Comparison of ENCODE assay signal across 12 cellular contexts in the genomic region with DNA sequence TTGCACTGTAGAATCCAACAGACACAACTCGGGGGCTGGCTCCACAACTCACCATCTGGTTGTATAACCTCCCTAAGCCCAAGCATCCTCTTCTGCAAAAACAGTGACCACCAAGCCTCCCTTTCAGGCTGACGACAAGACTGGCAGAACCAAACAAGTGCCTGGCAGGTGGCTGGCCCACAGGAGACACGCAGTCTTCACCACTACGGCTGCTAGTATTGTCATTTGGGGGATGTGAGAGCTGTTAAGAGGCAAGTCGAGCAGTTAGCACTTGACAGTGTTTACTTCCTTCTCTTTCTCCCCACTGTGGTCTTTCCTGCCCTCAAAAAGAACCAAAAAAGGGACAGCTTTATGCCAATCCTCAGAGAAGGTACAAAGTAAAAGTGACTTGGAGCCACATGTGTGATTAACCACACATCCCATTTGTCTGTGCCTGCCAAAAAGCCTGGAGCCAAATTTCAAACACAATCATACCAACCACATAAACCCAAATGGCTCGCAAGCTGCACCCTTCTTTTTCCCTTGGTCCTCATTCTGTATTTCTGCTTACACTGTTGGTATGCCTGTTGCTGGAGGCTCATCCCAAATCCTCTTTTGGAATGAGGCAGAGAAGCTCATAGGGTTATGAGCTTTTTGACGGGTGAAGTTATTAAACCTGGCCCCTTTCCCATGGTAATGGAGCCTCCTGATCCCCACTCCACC.
A peak's percentile ranks its signal among the peaks of the same experiment; 100 is the strongest.
DNase-seq lines count a peak whose midpoint lies in the region; ATAC-seq, FAIRE-seq and TF ChIP-seq lines count a peak whose summit lies in the region.
"Had no signal": no experiment of that assay in that cellular context is flagged by ENCODE, and none has a peak within 500 bp of the region (broad histone marks: within the 10 kb centered on the region; RNA-seq: fewer than 3 reads in every experiment).

No MANE protein-coding gene starts in this region.

- H3K79me1 ChIP-seq in mesenchymal stem cell (replicated peaks; ENCODE audit: low read length, poor library complexity, severe bottlenecking) = peaks cover 5% of the 10 kb centered on the region

- intact Hi-C loops in A673 (cut with micrococcal nuclease; ENCODE audit: unreplicated experiment) = no loop called here
- intact Hi-C loops in testis (cut with DNase I; ENCODE audit: low total_unique reads) = no loop called here

- no peak overlapping the region for H2BK15ac ChIP-seq in mesenchymal stem cell (ENCODE audit: low read depth, poor library complexity, severe bottlenecking)

- CTCF ChIA-PET in A673 (lab: Charles Lee) = interaction anchor here (0.7 to 1.3 kb wide), 2 partner anchors 94 to 370 kb away, joined by 3 to 4 read pairs; a partner anchor contains a TSS
- CTCF ChIA-PET in activated CD8-positive, alpha-beta T cell treated with anti-CD3 and anti-CD28 coated beads, Interleukin-2, amount 10 ng/mL, durations not matched to agents 7 days and 5 days (lab: Charles Lee) = interaction anchor here (0.6 to 1.2 kb wide), 2 partner anchors 94 to 280 kb away, joined by 3 to 5 read pairs; a partner anchor contains a TSS

- H3K9me3 Mint-ChIP-seq in activated CD8-positive, alpha-beta T cell treated with anti-CD3 and anti-CD28 coated beads, Interleukin-2, amount 10 ng/mL, durations not matched to agents 7 days and 5 days (ENCODE audit: insufficient read depth) = no peaks in the 10 kb centered on the region
- H3K9me3 Mint-ChIP-seq: activated CD4-positive, alpha-beta memory T cell treated with anti-CD3 and anti-CD28 coated beads, Interleukin-2, amount 10 ng/mL, durations not matched to agents 7 days and 5 days had no signal

- H3K36me3 ChIP-seq in A673 (ENCODE audit: insufficient read depth, low read length, poor library complexity, severe bottlenecking) = no peaks in the 10 kb centered on the region
- peaks cover 0 to 90% of the 10 kb centered on the region in 2 experiments for H3K36me3 ChIP-seq in mesenchymal stem cell (ENCODE audit: control insufficient read depth in 1 of 2, insufficient read depth in 2 of 2, low read depth in 1 of 2, low read length in 2 of 2)
- H3K36me3 ChIP-seq in testis (ENCODE audit: low read depth, missing control alignments) = no peaks in the 10 kb centered on the region

- H3K27me3 ChIP-seq in A673 (replicated peaks; ENCODE audit: insufficient read depth, low read depth, low read length, poor library complexity) (no peaks in the 10 kb centered on the region), mesenchymal stem cell (ENCODE audit: control insufficient read depth in 1 of 2, insufficient read depth in 1 of 2, low read length in 2 of 2) (no peaks in the 10 kb centered on the region), testis (no peaks in the 10 kb centered on the region)

- H2AK5ac ChIP-seq in mesenchymal stem cell (ENCODE audit: low read length, severe bottlenecking) = no peak overlapping the region

- H3K14ac ChIP-seq in mesenchymal stem cell (ENCODE audit: low read length in 2 of 2) = no peak overlapping the region

- TF ChIP-seq POLR2A in GM12891 (IDR thresholded peaks at IDR 0.05; ENCODE audit: low read depth, low read length) (no peak), testis (IDR thresholded peaks at IDR 0.05) (no peak)

- H3K4me2 ChIP-seq in mesenchymal stem cell (ENCODE audit: low read length, poor library complexity, severe bottlenecking) = no peak overlapping the region

- H2AFZ ChIP-seq in mesenchymal stem cell (ENCODE audit: low read depth, low read length) = no peak overlapping the region

- 73% methylated on average over 6 of the region's 7 CpGs for WGBS in mesenchymal stem cell
- WGBS in testis, 2 donors = 70 to 76% methylated on average over 7 of the region's 7 CpGs

- peaks cover 20% of the 10 kb centered on the region for H3K4me1 Mint-ChIP-seq in activated CD8-positive, alpha-beta T cell treated with anti-CD3 and anti-CD28 coated beads, Interleukin-2, amount 10 ng/mL, durations not matched to agents 7 days and 5 days (ENCODE audit: low read depth)

- peak overlapping the region; percentile 38 to 80 for H2BK12ac ChIP-seq in mesenchymal stem cell (ENCODE audit: low read length in 2 of 2)

- no peak overlapping the region for H3K4me3 Mint-ChIP-seq in activated CD8-positive, alpha-beta T cell treated with anti-CD3 and anti-CD28 coated beads, Interleukin-2, amount 10 ng/mL, durations not matched to agents 7 days and 5 days
- H3K4me3 Mint-ChIP-seq: activated CD4-positive, alpha-beta memory T cell treated with anti-CD3 and anti-CD28 coated beads, Interleukin-2, amount 10 ng/mL, durations not matched to agents 7 days and 5 days had no signal

- H3K36me3 Mint-ChIP-seq in activated CD8-positive, alpha-beta T cell treated with anti-CD3 and anti-CD28 coated beads, Interleukin-2, amount 10 ng/mL, durations not matched to agents 7 days and 5 days (ENCODE audit: low read depth) = peaks cover 2% of the 10 kb centered on the region

- H3K4me3 ChIP-seq in A673 (ENCODE audit: low read depth, low read length, poor library complexity, severe bottlenecking) (no peak overlapping the region), mesenchymal stem cell (ENCODE audit: insufficient read depth in 1 of 2, low read depth in 1 of 2, low read length in 2 of 2) (no peak overlapping the region), testis (no peak overlapping the region)

- DNase-seq in A673 (ENCODE audit: low spot score) = no peak
- no peak for DNase-seq in GM12891 (ENCODE audit: insufficient read length, low spot score)
- DNase-seq in activated CD8-positive, alpha-beta T cell treated with anti-CD3 and anti-CD28 coated beads, Interleukin-2, amount 10 ng/mL, durations not matched to agents 7 days and 5 days = no peak
- no peak for DNase-seq in mesenchymal stem cell
- no peak for DNase-seq in testis
- no peak for DNase-seq in stimulated activated CD4-positive, alpha-beta T cell treated with anti-CD3 and anti-CD28 coated beads, Interleukin-4, amount 100 ng/mL, for 4 hours
- DNase-seq: activated CD4-positive, alpha-beta memory T cell treated with anti-CD3 and anti-CD28 coated beads, Interleukin-2, amount 10 ng/mL, durations not matched to agents 7 days and 5 days; C1 segment of cervical spinal cord; posterior cingulate gyrus; SHP77 treated with DMSO at 0.1 percent for 48 hours had no signal

- H3K4ac ChIP-seq in mesenchymal stem cell (ENCODE audit: low read depth in 1 of 2, low read length in 2 of 2) = no peak overlapping the region

- peak overlapping the region; percentile 45 for H2BK120ac ChIP-seq in mesenchymal stem cell (ENCODE audit: low read depth, low read length)

- peaks cover 35% of the 10 kb centered on the region for H3K4me1 ChIP-seq in A673 (ENCODE audit: insufficient read depth, low read length, poor library complexity, severe bottlenecking)
- H3K4me1 ChIP-seq in mesenchymal stem cell (ENCODE audit: control insufficient read depth, insufficient read depth, low read depth, low read length) = no peaks in the 10 kb centered on the region
- peaks cover 13% of the 10 kb centered on the region for H3K4me1 ChIP-seq in testis

- H3K9ac ChIP-seq in mesenchymal stem cell (ENCODE audit: low read length) = peak overlapping the region; percentile 56

- peak overlapping the region; percentile 3 for H3K27ac Mint-ChIP-seq in activated CD8-positive, alpha-beta T cell treated with anti-CD3 and anti-CD28 coated beads, Interleukin-2, amount 10 ng/mL, durations not matched to agents 7 days and 5 days
- H3K27ac Mint-ChIP-seq: activated CD4-positive, alpha-beta memory T cell treated with anti-CD3 and anti-CD28 coated beads, Interleukin-2, amount 10 ng/mL, durations not matched to agents 7 days and 5 days had no signal

- no TSS peak for BruUV-seq in A673 (replicated peaks; lab: Mats Ljungman, UMichigan)

- H3K9me3 ChIP-seq in A673 (ENCODE audit: low read depth, low read length, poor library complexity, severe bottlenecking) (no peaks in the 10 kb centered on the region), mesenchymal stem cell (ENCODE audit: control insufficient read depth, low read length) (no peaks in the 10 kb centered on the region), testis (no peaks in the 10 kb centered on the region)

- peak overlapping the region in 1 of 2 experiments; percentile 61 for H3K18ac ChIP-seq in mesenchymal stem cell (ENCODE audit: low read depth in 1 of 2, low read length in 2 of 2)

- POLR2A ChIA-PET in A673 (lab: Charles Lee; ENCODE audit: low non-redundant PET) = no interaction called here
- POLR2A ChIA-PET in activated CD8-positive, alpha-beta T cell treated with anti-CD3 and anti-CD28 coated beads, Interleukin-2, amount 10 ng/mL, durations not matched to agents 7 days and 5 days (lab: Charles Lee) = no interaction called here

- peak overlapping the region; percentile 14 for H4K91ac ChIP-seq in mesenchymal stem cell (ENCODE audit: low read length)

- H4K8ac ChIP-seq in mesenchymal stem cell (ENCODE audit: low read length) = no peak overlapping the region

- H3K27me3 Mint-ChIP-seq in activated CD8-positive, alpha-beta T cell treated with anti-CD3 and anti-CD28 coated beads, Interleukin-2, amount 10 ng/mL, durations not matched to agents 7 days and 5 days (ENCODE audit: low read depth) = no peaks in the 10 kb centered on the region
- H3K27me3 Mint-ChIP-seq: activated CD4-positive, alpha-beta memory T cell treated with anti-CD3 and anti-CD28 coated beads, Interleukin-2, amount 10 ng/mL, durations not matched to agents 7 days and 5 days had no signal

- peak; percentile 16 for FAIRE-seq in GM12891 (lab: Jason Lieb, UNC)

- H3K23ac ChIP-seq in mesenchymal stem cell (ENCODE audit: low read length in 2 of 2) = no peak overlapping the region

- ATAC-seq in activated CD8-positive, alpha-beta T cell treated with anti-CD3 and anti-CD28 coated beads, Interleukin-2, amount 10 ng/mL, durations not matched to agents 7 days and 5 days = no peak
- no peak for ATAC-seq in HG02678 (IDR thresholded peaks at IDR 0.05; ENCODE audit: unreplicated experiment)
- ATAC-seq in GM21786 (IDR thresholded peaks at IDR 0.05; ENCODE audit: unreplicated experiment) = no peak

- H2BK5ac ChIP-seq in mesenchymal stem cell (ENCODE audit: low read depth, low read length, poor library complexity, severe bottlenecking) = no peak overlapping the region

- TF ChIP-seq CTCF in A673 (conservative IDR thresholded peaks at IDR 0.05; ENCODE audit: low read depth, low read length) (no peak), testis (IDR thresholded peaks at IDR 0.05) (no peak)

- H3K27ac ChIP-seq in A673 (ENCODE audit: low read depth, low read length, poor library complexity, severe bottlenecking) = peak overlapping the region; percentile 27
- no peak overlapping the region for H3K27ac ChIP-seq in mesenchymal stem cell (ENCODE audit: low read length, poor library complexity, severe bottlenecking)
- H3K27ac ChIP-seq in testis = peak overlapping the region in 1 of 2 donors; percentile 56

TF ChIP-seq in GM12891, 5 proteins besides CTCF, POLR2A, EP300 and RAD21:
- no peak for TF ChIP-seq PAX5 (IDR thresholded peaks at IDR 0.05; ENCODE audit: insufficient read depth, low read length, severe bottlenecking)
TF ChIP-seq in GM12891: peak in this region for 0.
